In genomic region chr11:1763796-1764661, GRCh38 we compare ENCODE assay signal across 8 cellular contexts. TPM values are rescaled to one million over a fixed set of nuclear protein-coding genes. Genes with fewer than 3 reads are reported as not detected.
A peak's percentile ranks its signal among the peaks of the same experiment; 100 is the strongest.
DNase-seq lines count a peak whose midpoint lies in the region; ATAC-seq and TF ChIP-seq lines count a peak whose summit lies in the region.

CTSD (minus strand) TSS chr11:1763927; CDS start chr11:1763859, 68 bp downstream.

- DNase-seq in BJ (ENCODE audit: low read depth) = no peak
- peak; percentile 60 for DNase-seq in NT2/D1 (ENCODE audit: low read depth, low spot score)
- DNase-seq in activated CD8-positive, alpha-beta memory T cell treated with anti-CD3 and anti-CD28 coated beads, Interleukin-2, amount 50 U/mL, for 48 hours = peak; percentile 98
- DNase-seq in epidermal melanocyte (ENCODE audit: insufficient read length, low spot score) = peak; percentile 99
- peak; percentile 93 to 95 (median 93) for DNase-seq in mucosa of descending colon
- peak; percentile 73 to 82 for DNase-seq in stimulated activated CD8-positive, alpha-beta memory T cell treated with anti-CD3 and anti-CD28 coated beads, Interleukin-4, amount 100 ng/mL, for 1 hour (ENCODE audit: low read depth in 2 of 2, low spot score in 1 of 2)

- peak; percentile 46 for ATAC-seq in HG03442 (IDR thresholded peaks at IDR 0.05; ENCODE audit: unreplicated experiment)
- ATAC-seq in mucosa of descending colon = peak; percentile 86

- H3K36me3 ChIP-seq in BJ (ENCODE audit: control insufficient read depth, insufficient read depth, low read length) (peaks cover 5% of the 10 kb centered on the region), NT2/D1 (ENCODE audit: insufficient read depth, insufficient read length, low read length) (peaks cover 30% of the 10 kb centered on the region), mucosa of descending colon (ENCODE audit: low read depth) (no peaks in the 10 kb centered on the region)

- POLR2A ChIA-PET in BJ (lab: Charles Lee) = interaction anchor here (0.6 kb wide), 2 partner anchors 8 to 69 kb away, joined by 13 to 16 read pairs; no protein-coding TSS in a partner anchor

- intact Hi-C loops in mucosa of descending colon (cut with DNase I, micrococcal nuclease) = loop anchor here in 1 of 2 donors (5.0 kb wide), 1 partner anchor 68 kb away; the partner anchor contains the start of gene SYT8

- peak; percentile 71 for TF ChIP-seq POLR2A in GM19193 (IDR thresholded peaks at IDR 0.05; ENCODE audit: extremely low read depth, insufficient read depth, insufficient read length)

- CTCF ChIA-PET in BJ (lab: Yijun Ruan, JAX) = interaction anchor here (0.6 to 4.1 kb wide), 2 partner anchors 68 to 189 kb away, joined by 3 to 18 read pairs; no protein-coding TSS in a partner anchor

- peaks cover 9% of the 10 kb centered on the region for H3K4me1 ChIP-seq in NT2/D1 (ENCODE audit: insufficient read depth, insufficient read length)
- peaks cover 38% of the 10 kb centered on the region for H3K4me1 ChIP-seq in mucosa of descending colon (ENCODE audit: low read depth)

- H3K9ac ChIP-seq in NT2/D1 (ENCODE audit: insufficient read length, low read depth) = peak within 1 kb of the TSS; percentile 93

- TF ChIP-seq CTCF in BJ (IDR thresholded peaks at IDR 0.05; ENCODE audit: insufficient read depth, low read depth, low read length) (0 out of 2 replicates have a peak, but pooled peaks have one; percentile 8), mucosa of descending colon (IDR thresholded peaks at IDR 0.05) (no peak)

- H3K9me3 ChIP-seq in NT2/D1 (ENCODE audit: insufficient read depth, low read length) (no peaks in the 10 kb centered on the region), mucosa of descending colon (no peaks in the 10 kb centered on the region)

- H3K27me3 ChIP-seq in BJ (ENCODE audit: control insufficient read depth, insufficient read depth, low read length) (no peaks in the 10 kb centered on the region), NT2/D1 (ENCODE audit: insufficient read depth, insufficient read length) (peaks cover 2% of the 10 kb centered on the region)

- H3K4me3 ChIP-seq in BJ (ENCODE audit: low read depth, low read length) (peak within 1 kb of the TSS; percentile 95), NT2/D1 (ENCODE audit: insufficient read length, low read depth) (peak within 1 kb of the TSS; percentile 78), mucosa of descending colon (peak within 1 kb of the TSS; percentile 97)

RNA-seq across cellular contexts. Expression of gene CTSD, which starts in this region (rescaled TPM):
- 89.9 and 206 TPM in 2 replicates for polyA plus RNA-seq in BJ (2011; rRNA removed)
- 130 and 157 TPM in 2 replicates for polyA minus RNA-seq in BJ (2011; rRNA and poly(A)+ RNA removed)
- 1,000 to 10,000 TPM in 2 of 3 donors, 100 to 1,000 TPM in 1; 631 to 1,107 (median 1,007) TPM for total RNA-seq in mucosa of descending colon
